ENCODE assay signal across 40 cellular contexts in the genomic region with DNA sequence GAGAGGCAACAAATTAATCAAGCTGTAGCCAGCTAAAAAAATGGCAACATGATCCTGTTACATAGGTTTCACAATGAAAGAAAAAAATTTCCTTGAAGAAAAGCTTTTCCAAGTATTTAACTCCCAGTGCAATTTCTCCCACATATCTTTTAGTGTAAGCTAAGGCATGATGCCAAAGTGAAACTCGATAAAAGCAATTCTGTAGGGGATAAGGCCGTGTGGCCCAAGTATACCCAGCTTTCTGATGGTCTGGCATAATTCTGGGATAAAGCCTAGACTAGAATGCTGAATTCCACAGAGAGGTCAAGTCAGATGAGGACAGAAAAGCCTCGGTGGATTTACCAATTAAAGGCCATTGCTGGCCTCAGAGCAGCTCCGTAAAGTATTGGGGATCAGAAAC. TPM values are rescaled to one million over a fixed set of nuclear protein-coding genes. Genes with fewer than 3 reads are reported as not detected.
DNase-seq lines count a peak whose midpoint lies in the region; ATAC-seq, FAIRE-seq and TF ChIP-seq lines count a peak whose summit lies in the region.
"Had no signal": no experiment of that assay in that cellular context is flagged by ENCODE, and none has a peak within 500 bp of the region (broad histone marks: within the 10 kb centered on the region; RNA-seq: fewer than 3 reads in every experiment).

No MANE protein-coding gene starts in this region.

- H3K27ac ChIP-seq in AG04450 (ENCODE audit: low read depth, low read length) (no peak overlapping the region), kidney (ENCODE audit: low read depth in 2 of 2, low read length in 2 of 2) (no peak overlapping the region)
- H3K27ac ChIP-seq: A549, coronary artery, epithelial cell of prostate, foreskin keratinocyte, heart left ventricle, ovary, Peyer's patch, spleen, tibial artery had no signal

- no peak for TF ChIP-seq CTCF in AG04450 (IDR thresholded peaks at IDR 0.05; ENCODE audit: low read depth, low read length)
- no peak for TF ChIP-seq CTCF in omental fat pad (IDR thresholded peaks at IDR 0.05)
- no peak for TF ChIP-seq CTCF in kidney (IDR thresholded peaks at IDR 0.05; ENCODE audit: borderline replicate concordance, extremely low read depth, insufficient read depth)

- no peaks in the 10 kb centered on the region for H3K36me3 ChIP-seq in kidney (ENCODE audit: control insufficient read depth in 1 of 2, insufficient read depth in 2 of 2, low read length in 2 of 2)
- H3K36me3 ChIP-seq: ovary, tibial artery had no signal

- H3K36me3 Mint-ChIP-seq in T-helper 17 cell (ENCODE audit: low read depth): peaks cover 4% of the 10 kb centered on the region
- peaks cover 14% of the 10 kb centered on the region for H3K36me3 Mint-ChIP-seq in activated T-helper 2 cell treated with anti-CD3 and anti-CD28 coated beads, Interferon-gamma antibody, Interleukin-2, Interleukin-4, amounts not matched to agents 10 μg/mL and 5 μg/mL and 100 μg/mL, durations not matched to agents 14 hours and 24 hours and 36 hours (ENCODE audit: low read depth)
- H3K36me3 Mint-ChIP-seq: activated CD4-positive, alpha-beta memory T cell treated with anti-CD3 and anti-CD28 coated beads for 36 hours; mesothelial cell of epicardium; natural killer cell had no signal

- H3K4me3 ChIP-seq in AG04450 (ENCODE audit: low read depth, low read length) (no peak overlapping the region), kidney (ENCODE audit: low read length in 2 of 2) (no peak overlapping the region)
- H3K4me3 ChIP-seq: A549, coronary artery, HAP-1, heart left ventricle, ovary, Peyer's patch, spleen, tibial artery had no signal

- peak; percentile 11 for DNase-seq in AG04450 (ENCODE audit: low read depth, low spot score)
- no peak for DNase-seq in T-helper 17 cell
- DNase-seq in fibroblast of gingiva (ENCODE audit: low read depth): peak; percentile 83
- no peak for DNase-seq in omental fat pad (ENCODE audit: low spot score)
- no peak for DNase-seq in activated T-helper 2 cell treated with anti-CD3 and anti-CD28 coated beads, Interferon-gamma antibody, Interleukin-2, Interleukin-4, amounts not matched to agents 10 μg/mL and 5 μg/mL and 100 μg/mL, durations not matched to agents 14 hours and 24 hours and 36 hours (ENCODE audit: low spot score)
- DNase-seq in kidney: no peak
- DNase-seq: activated CD4-positive, alpha-beta memory T cell treated with anti-CD3 and anti-CD28 coated beads for 36 hours; activated CD4-positive, alpha-beta T cell treated with anti-CD3 and anti-CD28 coated beads for 1 hour; activated naive CD4-positive, alpha-beta T cell treated with anti-CD3 and anti-CD28 coated beads, Interleukin-2, amount 50 U/mL, for 16 hours; aorta; BE2C; COR-L47; DMS53; effector memory CD4-positive, alpha-beta T cell; foreskin keratinocyte; heart left ventricle; natural killer cell; NCI-H146; NCI-H2107; NCI-H345; NCI-H69; ovary; retina; SHP77; spleen; stimulated activated CD4-positive, alpha-beta T cell treated with anti-CD3 and anti-CD28 coated beads, Interleukin-2, amount 100 ng/mL, for 24 hours; tibial artery had no signal

- peaks cover 30% of the 10 kb centered on the region for H3K4me1 Mint-ChIP-seq in T-helper 17 cell
- H3K4me1 Mint-ChIP-seq in activated T-helper 2 cell treated with anti-CD3 and anti-CD28 coated beads, Interferon-gamma antibody, Interleukin-2, Interleukin-4, amounts not matched to agents 10 μg/mL and 5 μg/mL and 100 μg/mL, durations not matched to agents 14 hours and 24 hours and 36 hours (ENCODE audit: low read depth): peaks cover 27% of the 10 kb centered on the region

- POLR2A ChIA-PET in AG04450 (lab: Yijun Ruan, JAX): no interaction called here

- H3K27ac Mint-ChIP-seq in T-helper 17 cell: peak overlapping the region; percentile 39
- no peak overlapping the region for H3K27ac Mint-ChIP-seq in activated T-helper 2 cell treated with anti-CD3 and anti-CD28 coated beads, Interferon-gamma antibody, Interleukin-2, Interleukin-4, amounts not matched to agents 10 μg/mL and 5 μg/mL and 100 μg/mL, durations not matched to agents 14 hours and 24 hours and 36 hours
- H3K27ac Mint-ChIP-seq: activated CD4-positive, alpha-beta memory T cell treated with anti-CD3 and anti-CD28 coated beads for 36 hours; activated T-helper 1 cell treated with anti-CD3 and anti-CD28 coated beads, Interleukin-12 subunit alpha, Interleukin-12 subunit beta, Interleukin-2, Interleukin-4 antibody, amounts not matched to agents 30 ng/mL and 10 ng/mL and 1 ng/mL, durations not matched to agents 14 hours and 24 hours and 36 hours; mesothelial cell of epicardium; T-helper 2 cell treated with Interferon-gamma antibody and Interleukin-4, amounts not matched to agents 5 μg/mL and 100 μg/mL, for 36 hours had no signal

- no peaks in the 10 kb centered on the region for H3K9me3 Mint-ChIP-seq in activated T-helper 2 cell treated with anti-CD3 and anti-CD28 coated beads, Interferon-gamma antibody, Interleukin-2, Interleukin-4, amounts not matched to agents 10 μg/mL and 5 μg/mL and 100 μg/mL, durations not matched to agents 14 hours and 24 hours and 36 hours
- H3K9me3 Mint-ChIP-seq: activated CD4-positive, alpha-beta memory T cell treated with anti-CD3 and anti-CD28 coated beads for 36 hours; activated T-helper 1 cell treated with anti-CD3 and anti-CD28 coated beads, Interleukin-12 subunit alpha, Interleukin-12 subunit beta, Interleukin-2, Interleukin-4 antibody, amounts not matched to agents 30 ng/mL and 10 ng/mL and 1 ng/mL, durations not matched to agents 14 hours and 24 hours and 36 hours; IgD-negative memory B cell; mesothelial cell of epicardium; natural killer cell; T-helper 2 cell treated with Interferon-gamma antibody and Interleukin-4, amounts not matched to agents 5 μg/mL and 100 μg/mL, for 36 hours had no signal

- H3K4me3 Mint-ChIP-seq in T-helper 17 cell: no peak overlapping the region
- no peak overlapping the region for H3K4me3 Mint-ChIP-seq in activated T-helper 2 cell treated with anti-CD3 and anti-CD28 coated beads, Interferon-gamma antibody, Interleukin-2, Interleukin-4, amounts not matched to agents 10 μg/mL and 5 μg/mL and 100 μg/mL, durations not matched to agents 14 hours and 24 hours and 36 hours (ENCODE audit: low read depth)
- H3K4me3 Mint-ChIP-seq: activated CD4-positive, alpha-beta memory T cell treated with anti-CD3 and anti-CD28 coated beads for 36 hours; activated T-helper 1 cell treated with anti-CD3 and anti-CD28 coated beads, Interleukin-12 subunit alpha, Interleukin-12 subunit beta, Interleukin-2, Interleukin-4 antibody, amounts not matched to agents 30 ng/mL and 10 ng/mL and 1 ng/mL, durations not matched to agents 14 hours and 24 hours and 36 hours; IgD-negative memory B cell; mesothelial cell of epicardium; natural killer cell; T-helper 2 cell treated with Interferon-gamma antibody and Interleukin-4, amounts not matched to agents 5 μg/mL and 100 μg/mL, for 36 hours had no signal

- no peak overlapping the region for H3K9ac ChIP-seq in kidney (ENCODE audit: low read length in 2 of 2)

- H3K9me3 ChIP-seq in AG04450 (ENCODE audit: control insufficient read depth, insufficient read depth, low read length) (no peaks in the 10 kb centered on the region), T-helper 17 cell (ENCODE audit: control insufficient read depth, low read length, poor library complexity, severe bottlenecking) (no peaks in the 10 kb centered on the region), kidney (ENCODE audit: control insufficient read depth in 1 of 2, low read length in 2 of 2) (no peaks in the 10 kb centered on the region)
- H3K9me3 ChIP-seq: A549, BE2C, HAP-1, heart left ventricle, ovary, Peyer's patch, spleen, tibial artery had no signal

- H3K27me3 ChIP-seq in AG04450 (ENCODE audit: control insufficient read depth, insufficient read depth, low read length): no peaks in the 10 kb centered on the region
- H3K27me3 ChIP-seq: BE2C, foreskin keratinocyte, heart left ventricle, ovary, Peyer's patch, spleen, tibial artery had no signal

- intact Hi-C loops in activated T-helper 2 cell treated with anti-CD3 and anti-CD28 coated beads, Interferon-gamma antibody, Interleukin-2, Interleukin-4, amounts not matched to agents 10 μg/mL and 5 μg/mL and 100 μg/mL, durations not matched to agents 14 hours and 24 hours and 36 hours (cut with micrococcal nuclease): no loop called here
- intact Hi-C loops in kidney (cut with DNase I): no loop called here

- CTCF ChIA-PET in AG04450 (lab: Charles Lee): interaction anchor here (0.5 to 1.7 kb wide), 3 partner anchors 36 to 117 kb away, joined by 3 to 5 read pairs (median 5); partner anchors contain the start of genes ATP6V0D1 and CARMIL2

- no peak for FAIRE-seq in kidney (lab: Jason Lieb, UNC)
- FAIRE-seq: A549, bronchial epithelial cell, GM12891 had no signal

- peaks cover 0 to 8% of the 10 kb centered on the region in 2 donors for H3K4me1 ChIP-seq in kidney (ENCODE audit: control insufficient read depth in 1 of 2, insufficient read depth in 1 of 2, low read depth in 1 of 2, low read length in 2 of 2)
- H3K4me1 ChIP-seq: Peyer's patch had no signal

- H3K27me3 Mint-ChIP-seq in T-helper 17 cell: no peaks in the 10 kb centered on the region
- no peaks in the 10 kb centered on the region for H3K27me3 Mint-ChIP-seq in activated T-helper 2 cell treated with anti-CD3 and anti-CD28 coated beads, Interferon-gamma antibody, Interleukin-2, Interleukin-4, amounts not matched to agents 10 μg/mL and 5 μg/mL and 100 μg/mL, durations not matched to agents 14 hours and 24 hours and 36 hours (ENCODE audit: low read depth)
- H3K27me3 Mint-ChIP-seq: activated CD4-positive, alpha-beta memory T cell treated with anti-CD3 and anti-CD28 coated beads for 36 hours; IgD-negative memory B cell had no signal

- ATAC-seq in T-helper 17 cell: no peak
- ATAC-seq in omental fat pad (ENCODE audit: low FRiP score): peak; percentile 29
- ATAC-seq in GM18520 (IDR thresholded peaks at IDR 0.05; ENCODE audit: unreplicated experiment): no peak
- no peak for ATAC-seq in GM18909 (IDR thresholded peaks at IDR 0.05; ENCODE audit: poor library complexity, unreplicated experiment)
- ATAC-seq: A549, foreskin keratinocyte, heart left ventricle, natural killer cell had no signal

RNA-seq across cellular contexts. Expression of gene CTCF, which starts 36.2 kb away (rescaled TPM):
- polyA plus RNA-seq in AG04450 (2011; rRNA removed) (21.0 and 24.4 TPM in 2 replicates), kidney (ENCODE audit: insufficient read depth, low read depth, low replicate concordance) (20.4 TPM)
- polyA minus RNA-seq in AG04450 (2011; rRNA and poly(A)+ RNA removed): 24.5 and 27.5 TPM in 2 replicates
- total RNA-seq in T-helper 17 cell (10 to 100 TPM; 48.5 to 57.8 TPM), omental fat pad (10 to 100 TPM; 24.2 to 42.9 (median 28.2) TPM), kidney (42.6 TPM)
- total RNA-seq in activated T-helper 2 cell treated with anti-CD3 and anti-CD28 coated beads, Interferon-gamma antibody, Interleukin-2, Interleukin-4, amounts not matched to agents 10 μg/mL and 5 μg/mL and 100 μg/mL, durations not matched to agents 14 hours and 24 hours and 36 hours: 59.7 and 61.2 TPM in 2 replicates

RNA-seq across cellular contexts. Expression of gene CARMIL2, which starts 46.4 kb away (rescaled TPM):
- 0.09 and 0.11 TPM in 2 replicates for polyA plus RNA-seq in AG04450 (2011; rRNA removed)
- 0.09 TPM in 1 of 2 replicates, not detected in the other for polyA minus RNA-seq in AG04450 (2011; rRNA and poly(A)+ RNA removed)
- total RNA-seq in T-helper 17 cell: 100 to 1,000 TPM; 144 to 145 TPM
- 1 to 10 TPM in 3 of 4 donors, under 1 TPM in 1; 0.93 to 7.6 (median 2.4) TPM for total RNA-seq in omental fat pad
- 197 and 206 TPM in 2 replicates for total RNA-seq in activated T-helper 2 cell treated with anti-CD3 and anti-CD28 coated beads, Interferon-gamma antibody, Interleukin-2, Interleukin-4, amounts not matched to agents 10 μg/mL and 5 μg/mL and 100 μg/mL, durations not matched to agents 14 hours and 24 hours and 36 hours
- 7.1 TPM for total RNA-seq in kidney
- 0.30 TPM for polyA plus RNA-seq in kidney (ENCODE audit: insufficient read depth, low read depth, low replicate concordance)
- total RNA-seq: bronchial epithelial cell had no signal

Comparison
In these comparisons a context has a peak if more than half of its experiments do, and no peak if none do; other contexts are left out.
1. DNase-seq: peak in AG04450 (single experiment) and fibroblast of gingiva (single experiment); none in T-helper 17 cell (0 of 3), omental fat pad (single experiment), activated T-helper 2 cell treated with anti-CD3 and anti-CD28 coated beads, Interferon-gamma antibody, Interleukin-2, Interleukin-4, amounts not matched to agents 10 μg/mL and 5 μg/mL and 100 μg/mL, durations not matched to agents 14 hours and 24 hours and 36 hours (single experiment) and kidney (single experiment).
2. RNA of gene CARMIL2, which starts 46.4 kb away (total RNA-seq): 197 to 206 TPM in activated T-helper 2 cell treated with anti-CD3 and anti-CD28 coated beads, Interferon-gamma antibody, Interleukin-2, Interleukin-4, amounts not matched to agents 10 μg/mL and 5 μg/mL and 100 μg/mL, durations not matched to agents 14 hours and 24 hours and 36 hours and 144 to 145 TPM in T-helper 17 cell; 7.1 TPM in kidney (single experiment) and 0.93 to 7.6 TPM in omental fat pad; every median in the first group is over 10 times any median in the second.